16 cellular contexts compared by ENCODE assay signal in genomic region chr15:43913941-43914340, GRCh38.
DNase-seq lines count a peak whose midpoint lies in the region; ATAC-seq and TF ChIP-seq lines count a peak whose summit lies in the region.
"Had no signal": no experiment of that assay in that cellular context is flagged by ENCODE, and none has a peak within 500 bp of the region (broad histone marks: within the 10 kb centered on the region; RNA-seq: fewer than 3 reads in every experiment).

No MANE protein-coding gene starts in this region.

- no peak for TF ChIP-seq CTCF in left ventricle myocardium inferior (IDR thresholded peaks at IDR 0.05; ENCODE audit: borderline replicate concordance)
- TF ChIP-seq CTCF in brain microvascular endothelial cell (IDR thresholded peaks at IDR 0.05; ENCODE audit: low read depth, low read length, missing control alignments): no peak

- no peaks in the 10 kb centered on the region for H3K9me3 ChIP-seq in left ventricle myocardium inferior (replicated peaks)
- H3K9me3 ChIP-seq: sigmoid colon had no signal

- no peaks in the 10 kb centered on the region for H3K36me3 ChIP-seq in left ventricle myocardium inferior
- H3K36me3 ChIP-seq in brain microvascular endothelial cell (replicated peaks): no peaks in the 10 kb centered on the region
- H3K36me3 ChIP-seq: sigmoid colon had no signal

- ATAC-seq in Right ventricle myocardium superior (ENCODE audit: poor library complexity) (no peak), HG02885 (IDR thresholded peaks at IDR 0.05; ENCODE audit: poor library complexity, unreplicated experiment) (no peak), HG03565 (IDR thresholded peaks at IDR 0.05; ENCODE audit: unreplicated experiment) (no peak)

- H3K4me1 ChIP-seq in left ventricle myocardium inferior: peaks cover 46% of the 10 kb centered on the region

- H3K27ac ChIP-seq in left ventricle myocardium inferior (replicated peaks) (peak overlapping the region; percentile 71), brain microvascular endothelial cell (peak overlapping the region; percentile 73), layer of hippocampus (ENCODE audit: low read depth, low read length) (peak overlapping the region; percentile 8)
- H3K27ac ChIP-seq: PC-9 had no signal

- no peak overlapping the region for H3K4me3 ChIP-seq in left ventricle myocardium inferior
- H3K4me3 ChIP-seq in brain microvascular endothelial cell (ENCODE audit: low read depth, low read length): no peak overlapping the region
- H3K4me3 ChIP-seq: PC-9, sigmoid colon had no signal

- H3K27me3 ChIP-seq in left ventricle myocardium inferior (ENCODE audit: low read depth) (no peaks in the 10 kb centered on the region), brain microvascular endothelial cell (replicated peaks) (no peaks in the 10 kb centered on the region), layer of hippocampus (ENCODE audit: control insufficient read depth, insufficient read depth, low read length) (no peaks in the 10 kb centered on the region)
- H3K27me3 ChIP-seq: sigmoid colon had no signal

- no peak for DNase-seq in left ventricle myocardium inferior
- DNase-seq in Right ventricle myocardium superior: no peak
- no peak for DNase-seq in brain microvascular endothelial cell
- DNase-seq in NCI-H1694 (lab: John Stamatoyannopoulos, UW): no peak
- DNase-seq in NCI-H146 treated with DMSO at 0.1 percent for 48 hours (lab: John Stamatoyannopoulos, UW; ENCODE audit: unreplicated experiment): no peak
- DNase-seq: activated effector memory CD4-positive, alpha-beta T cell treated with anti-CD3 and anti-CD28 coated beads, Interleukin-2, amount 50 U/mL, for 16 hours; cortex of kidney; NCI-H1417 treated with DMSO at 0.1 percent for 48 hours; NCI-H774; occipital lobe; sigmoid colon; stimulated activated CD4-positive, alpha-beta T cell treated with anti-CD3 and anti-CD28 coated beads, Interleukin-4, amount 100 ng/mL, for 24 hours had no signal

- intact Hi-C loops in left ventricle myocardium inferior (cut with micrococcal nuclease): loop anchor here (10.0 kb wide), 1 partner anchor 121 kb away; no protein-coding TSS in a partner anchor
- intact Hi-C loops in Right ventricle myocardium superior (cut with DNase I): no loop called here

- in situ Hi-C loops in brain microvascular endothelial cell (cut with HindIII; ENCODE audit: low pct_ligation_motif_present, low sequenced_read_pairs): loop anchor here (25.0 kb wide), 1 partner anchor 298 kb away; no protein-coding TSS in a partner anchor

Comparison
In these comparisons a context has a peak if more than half of its experiments do, and no peak if none do; other contexts are left out.
1. H3K27ac ChIP-seq: peak in every context shown above with its lines; median percentile 73 in brain microvascular endothelial cell; 71 in left ventricle myocardium inferior; 8 in layer of hippocampus.